ENCODE assay signal across 13 cellular contexts in genomic region chr6:158826819-158827501, GRCh38. TPM values are rescaled to one million over a fixed set of nuclear protein-coding genes. Genes with fewer than 3 reads are reported as not detected.
DNase-seq lines count a peak whose midpoint lies in the region; ATAC-seq, FAIRE-seq and TF ChIP-seq lines count a peak whose summit lies in the region.
"Had no signal": no experiment of that assay in that cellular context is flagged by ENCODE, and none has a peak within 500 bp of the region (broad histone marks: within the 10 kb centered on the region; RNA-seq: fewer than 3 reads in every experiment).

No MANE protein-coding gene starts in this region.

- H3K9me3 Mint-ChIP-seq in activated T-cell treated with anti-CD3 and anti-CD28 coated beads, Interleukin-2, amount 50 U/mL, for 4 hours, result no peaks in the 10 kb centered on the region
- H3K9me3 Mint-ChIP-seq: activated T-helper 2 cell treated with anti-CD3 and anti-CD28 coated beads, Interferon-gamma antibody, Interleukin-2, Interleukin-4, amounts not matched to agents 10 μg/mL and 5 μg/mL and 100 μg/mL, durations not matched to agents 14 hours and 24 hours and 36 hours; stimulated activated naive CD8-positive, alpha-beta T cell treated with anti-CD3 and anti-CD28 coated beads, Interleukin-15, amount 100 ng/mL, for 72 hours had no signal

- no peak overlapping the region for H3K4me2 ChIP-seq in HepG2 (ENCODE audit: low read depth, low read length)
- H3K4me2 ChIP-seq in SU-DHL-6 (ENCODE audit: low read depth, low read length, poor library complexity, severe bottlenecking), result peak overlapping the region; percentile 50
- H3K4me2 ChIP-seq: PC-9 had no signal

- intact Hi-C loops in HepG2 (cut with micrococcal nuclease; ENCODE audit: unreplicated experiment) (no loop called here), right lobe of liver (cut with DNase I) (no loop called here)

- POLR2A ChIA-PET in HepG2 (lab: Yijun Ruan, JAX), result no interaction called here

- ATAC-seq in HepG2 (peak; percentile 28; the same call in 1 of the 3 replicates), right lobe of liver (no peak), HG02840 (IDR thresholded peaks at IDR 0.05; ENCODE audit: low FRiP score, unreplicated experiment) (peak; percentile 57)
- no peak for ATAC-seq in activated T-cell treated with anti-CD3 and anti-CD28 coated beads, Interleukin-2, amount 50 U/mL, for 4 hours
- ATAC-seq: stimulated activated naive CD8-positive, alpha-beta T cell treated with anti-CD3 and anti-CD28 coated beads, Interleukin-15, amount 100 ng/mL, for 72 hours had no signal

- BruUV-seq in HepG2 (replicated peaks; lab: Mats Ljungman, UMichigan), result no TSS peak

- H3K9me3 ChIP-seq in HepG2 (ENCODE audit: low read length) (no peaks in the 10 kb centered on the region), right lobe of liver (no peaks in the 10 kb centered on the region), SU-DHL-6 (ENCODE audit: insufficient read depth, low read length) (no peaks in the 10 kb centered on the region)
- H3K9me3 ChIP-seq: mucosa of descending colon had no signal

- H3K36me3 ChIP-seq in HepG2 (replicated peaks in 1 of 2; ENCODE audit: control insufficient read depth in 1 of 2, insufficient read depth in 2 of 2, low read length in 2 of 2) (no peaks in the 10 kb centered on the region), right lobe of liver (no peaks in the 10 kb centered on the region), SU-DHL-6 (ENCODE audit: low read length) (no peaks in the 10 kb centered on the region)

- no peak overlapping the region for H3K27ac ChIP-seq in HepG2 (ENCODE audit: extremely low read length, insufficient read depth, low read length)
- H3K27ac ChIP-seq in right lobe of liver, result no peak overlapping the region
- peak overlapping the region; percentile 59 for H3K27ac ChIP-seq in SU-DHL-6 (ENCODE audit: low read depth, low read length)
- H3K27ac ChIP-seq: PC-9 had no signal

- no peaks in the 10 kb centered on the region for H3K79me2 ChIP-seq in HepG2 (ENCODE audit: insufficient read depth, low read length)
- H3K79me2 ChIP-seq in SU-DHL-6 (ENCODE audit: insufficient read depth, low read length), result no peaks in the 10 kb centered on the region

- H3K4me3 Mint-ChIP-seq in activated T-cell treated with anti-CD3 and anti-CD28 coated beads, Interleukin-2, amount 50 U/mL, for 4 hours, result no peak overlapping the region
- H3K4me3 Mint-ChIP-seq: stimulated activated naive CD8-positive, alpha-beta T cell treated with anti-CD3 and anti-CD28 coated beads, Interleukin-15, amount 100 ng/mL, for 72 hours had no signal

- no peaks in the 10 kb centered on the region for H3K36me3 Mint-ChIP-seq in activated T-cell treated with anti-CD3 and anti-CD28 coated beads, Interleukin-2, amount 50 U/mL, for 4 hours (ENCODE audit: insufficient read depth)

- TF ChIP-seq EP300 in HepG2 (IDR thresholded peaks at IDR 0.05; ENCODE audit: low read depth in 2 of 2, low read length in 2 of 2) (no peak), HepG2 (CRISPR knock-in tag; IDR thresholded peaks at IDR 0.05; ENCODE audit: borderline replicate concordance) (no peak)

- DNase-seq in HepG2 (ENCODE audit: low spot score), result no peak
- no peak for DNase-seq in right lobe of liver
- no peak for DNase-seq in HK-2 (ENCODE audit: unreplicated experiment)
- no peak for DNase-seq in activated gamma-delta T cell treated with Interleukin-2 at 50 U/mL for 16 hours
- no peak for DNase-seq in AG08396 (ENCODE audit: low spot score)
- DNase-seq in activated T-cell treated with anti-CD3 and anti-CD28 coated beads, Interleukin-2, amount 50 U/mL, for 4 hours, result no peak
- DNase-seq: mucosa of descending colon; PC-9; stimulated activated naive CD8-positive, alpha-beta T cell treated with anti-CD3 and anti-CD28 coated beads, Interleukin-15, amount 100 ng/mL, for 72 hours had no signal

- H2AFZ ChIP-seq in HepG2 (ENCODE audit: low read length) (no peak overlapping the region), SU-DHL-6 (ENCODE audit: low read depth, low read length, severe bottlenecking) (no peak overlapping the region)
- H2AFZ ChIP-seq: PC-9 had no signal

- H3F3A ChIP-seq in SU-DHL-6 (ENCODE audit: insufficient read depth), result 0 out of 2 replicates have a peak, but pooled peaks cover 7% of the 10 kb centered on the region

- H3K4me1 Mint-ChIP-seq in activated T-cell treated with anti-CD3 and anti-CD28 coated beads, Interleukin-2, amount 50 U/mL, for 4 hours (ENCODE audit: low read depth), result peaks cover 17% of the 10 kb centered on the region

- no peak for TF ChIP-seq POLR2A in HepG2 (IDR thresholded peaks at IDR 0.05; ENCODE audit: insufficient read depth in 1 of 2, low read depth in 2 of 2, low read length in 2 of 2)
- no peak for TF ChIP-seq POLR2A in right lobe of liver (IDR thresholded peaks at IDR 0.05)

- CTCF ChIA-PET in HepG2 (lab: Yijun Ruan, JAX; ENCODE audit: low intra/inter-chr PET ratio, low total read pairs), result no interaction called here

- FAIRE-seq in HepG2 (lab: Jason Lieb, UNC), result no peak
- FAIRE-seq: colon had no signal

- H4K20me1 ChIP-seq in HepG2 (ENCODE audit: insufficient read depth, low read length), result no peaks in the 10 kb centered on the region
- H4K20me1 ChIP-seq in SU-DHL-6 (ENCODE audit: low read depth, low read length), result no peaks in the 10 kb centered on the region

- in situ Hi-C loops in HepG2 (cut with HindIII; ENCODE audit: extremely low pct_ligation_motif_present, low pct_unique_long_range_greater_than_20kb), result no loop called here

- H3K9ac ChIP-seq in HepG2 (ENCODE audit: insufficient read depth, low read depth, low read length) (no peak overlapping the region), SU-DHL-6 (ENCODE audit: low read length) (0 out of 2 replicates have a peak overlapping the region, but pooled peaks have one; percentile 11)

- H3K4me1 ChIP-seq in HepG2 (ENCODE audit: insufficient read depth, low read length) (peaks cover 26% of the 10 kb centered on the region), right lobe of liver (peaks cover 0 to 8% (median 2%) of the 10 kb centered on the region in 4 donors)

- H3K27me3 Mint-ChIP-seq in activated T-cell treated with anti-CD3 and anti-CD28 coated beads, Interleukin-2, amount 50 U/mL, for 4 hours (ENCODE audit: low read depth), result no peaks in the 10 kb centered on the region
- H3K27me3 Mint-ChIP-seq: stimulated activated naive CD8-positive, alpha-beta T cell treated with anti-CD3 and anti-CD28 coated beads, Interleukin-15, amount 100 ng/mL, for 72 hours had no signal

- no peaks in the 10 kb centered on the region for H3K9me2 ChIP-seq in SU-DHL-6 (replicated peaks; ENCODE audit: insufficient read depth, low read length)

- no peak overlapping the region for H3K4me3 ChIP-seq in HepG2 (replicated peaks in 1 of 3; ENCODE audit: insufficient read depth in 1 of 3, low read depth in 2 of 3, low read length in 3 of 3)
- H3K4me3 ChIP-seq in right lobe of liver, result no peak overlapping the region
- H3K4me3 ChIP-seq in SU-DHL-6 (ENCODE audit: insufficient read depth, low read length, poor library complexity, severe bottlenecking), result no peak overlapping the region
- H3K4me3 ChIP-seq: mucosa of descending colon, PC-9 had no signal

- H3K27me3 ChIP-seq in HepG2 (ENCODE audit: control insufficient read depth in 1 of 2, insufficient read depth in 2 of 2, low read length in 2 of 2) (peaks cover 2 to 7% of the 10 kb centered on the region in 2 experiments; a peak in 3 of 5 replicates), right lobe of liver (no peaks in the 10 kb centered on the region), SU-DHL-6 (ENCODE audit: low read length) (no peaks in the 10 kb centered on the region)

- 63% methylated on average over 4 of the region's 4 CpGs for WGBS in HepG2 (ENCODE audit: low lambda C conversion rate)
- WGBS in right lobe of liver (ENCODE audit: insufficient coverage, low coverage, low lambda C conversion rate, missing lambda C conversion rate), result 54% methylated on average over 3 of the region's 4 CpGs

- TF ChIP-seq CTCF in HepG2 (CRISPR knock-in tag; IDR thresholded peaks at IDR 0.05) (no peak), right lobe of liver (IDR thresholded peaks at IDR 0.05) (no peak), SU-DHL-6 (IDR thresholded peaks at IDR 0.05; ENCODE audit: insufficient read depth, low read length, poor library complexity, severe bottlenecking) (no peak)

- no peak for TF ChIP-seq RAD21 in HepG2 (CRISPR knock-in tag; IDR thresholded peaks at IDR 0.05)

TF ChIP-seq in HepG2, 621 proteins besides CTCF, POLR2A, EP300 and RAD21 (continues in another document):
- TF ChIP-seq ZNF570 (CRISPR knock-in tag; IDR thresholded peaks at IDR 0.05; ENCODE audit: borderline replicate concordance) (no peak), RBM39 (IDR thresholded peaks at IDR 0.05; ENCODE audit: low read depth, low read length, poor library complexity, severe bottlenecking) (no peak)

RNA-seq across cellular contexts. Expression of gene EZR, which starts 7.8 kb away (rescaled TPM):
- total RNA-seq in HepG2 (2016; rRNA removed; fragmentation: Illumina TruSeq; extraction: Trizol) (60.3 and 75.7 TPM in 2 replicates), right lobe of liver (100 to 1,000 TPM in 1 of 6 experiments, 10 to 100 TPM in 5; 26.4 to 161 (median 35.9) TPM)
- 8.6 and 10.8 TPM in 2 replicates for total RNA-seq in HepG2 (2016; cell fraction: cytosol; rRNA removed; fragmentation: Illumina TruSeq; extraction: Trizol; ENCODE audit: low read depth)
- total RNA-seq in HepG2 (2016; cell fraction: insoluble cytoplasmic fraction; rRNA removed; fragmentation: Illumina TruSeq; extraction: Trizol), result 63.6 and 68.8 TPM in 2 replicates
- 21.2 and 23.3 TPM in 2 replicates for total RNA-seq in HepG2 (2016; cell fraction: membrane; rRNA removed; fragmentation: Illumina TruSeq; extraction: Trizol)
- 35.3 and 38.9 TPM in 2 replicates for total RNA-seq in HepG2 (2016; cell fraction: nucleus; rRNA removed; fragmentation: Illumina TruSeq; extraction: Trizol)
- polyA plus RNA-seq in HepG2 (2011; rRNA removed), result 34.7 and 36.8 TPM in 2 replicates
- 34.1 and 34.2 TPM in 2 replicates for polyA plus RNA-seq in HepG2 (2011; cell fraction: cytosol; rRNA removed)
- 25.0 and 25.8 TPM in 2 replicates for polyA plus RNA-seq in HepG2 (2011; cell fraction: nucleus; rRNA removed)
- polyA plus RNA-seq in HepG2 (2012), result 18.5 and 28.6 TPM in 2 replicates
- polyA plus RNA-seq in HepG2 (2016; cell fraction: cytosol; fragmentation: Illumina TruSeq; extraction: Trizol; ENCODE audit: low read depth), result 5.0 and 5.1 TPM in 2 replicates
- polyA plus RNA-seq in HepG2 (2016; cell fraction: insoluble cytoplasmic fraction; fragmentation: Illumina TruSeq; extraction: Trizol; ENCODE audit: low read depth), result 79.1 and 90.3 TPM in 2 replicates
- polyA plus RNA-seq in HepG2 (2016; cell fraction: membrane; fragmentation: Illumina TruSeq; extraction: Trizol; ENCODE audit: low read depth), result 12.2 TPM in 2 replicates
- polyA plus RNA-seq in HepG2 (2016; cell fraction: nucleus; fragmentation: Illumina TruSeq; extraction: Trizol; ENCODE audit: insufficient read depth, low read depth), result 60.9 and 63.5 TPM in 2 replicates
- 45.1 and 93.9 TPM in 2 replicates for polyA minus RNA-seq in HepG2 (2011; rRNA and poly(A)+ RNA removed; ENCODE audit: low replicate concordance)
- 28.8 and 29.4 TPM in 2 replicates for polyA minus RNA-seq in HepG2 (2011; cell fraction: cytosol; rRNA and poly(A)+ RNA removed)
- 17.6 and 19.8 TPM in 2 replicates for polyA minus RNA-seq in HepG2 (2011; cell fraction: nucleus; rRNA and poly(A)+ RNA removed)
- total RNA-seq in activated T-cell treated with anti-CD3 and anti-CD28 coated beads, Interleukin-2, amount 50 U/mL, for 4 hours, result 100 to 1,000 TPM; 315 to 327 (median 324) TPM

Comparison
In these comparisons a context has a peak if more than half of its experiments do, and no peak if none do; other contexts are left out.
1. ATAC-seq: peak in HepG2 (single experiment) and HG02840 (single experiment); none in right lobe of liver (0 of 4) and activated T-cell treated with anti-CD3 and anti-CD28 coated beads, Interleukin-2, amount 50 U/mL, for 4 hours (0 of 2).